ENCODE assay signal across 1 cellular context in genomic region chr7:112572669-112573301, GRCh38.
TF ChIP-seq lines count a peak whose summit lies in the region.

No MANE protein-coding gene starts in this region.

TF ChIP-seq in HEK293, 187 proteins besides CTCF, POLR2A, EP300 and RAD21 (continued from another document):
- peak; percentile 27; the same call in 1 of the 2 replicates for TF ChIP-seq ZNF10 (tag by site-specific recombination; IDR thresholded peaks at IDR 0.05)
- peak; percentile 70; the same call in 1 of the 2 replicates for TF ChIP-seq ZNF248 (tag by site-specific recombination; IDR thresholded peaks at IDR 0.05)
- peak; percentile 11; the same call in 1 of the 2 replicates for TF ChIP-seq OVOL3 (tag by site-specific recombination; IDR thresholded peaks at IDR 0.05)
- TF ChIP-seq ZNF677 (tag by site-specific recombination; IDR thresholded peaks at IDR 0.05): 0 out of 2 replicates have a peak, but pooled peaks have one; percentile 36
- TF ChIP-seq ZNF146 (tag by site-specific recombination; IDR thresholded peaks at IDR 0.05): no peak
- TF ChIP-seq ZSCAN16 (tag by site-specific recombination; IDR thresholded peaks at IDR 0.05): no peak
- no peak for TF ChIP-seq ZNF155 (tag by site-specific recombination; IDR thresholded peaks at IDR 0.05)
- peak; percentile 81 for TF ChIP-seq BCL6B (tag by site-specific recombination; IDR thresholded peaks at IDR 0.05)
- TF ChIP-seq ZNF513 (tag by site-specific recombination; IDR thresholded peaks at IDR 0.05): peak; percentile 57
- TF ChIP-seq ZNF626 (tag by site-specific recombination; IDR thresholded peaks at IDR 0.05): peak; percentile 93
- peak; percentile 80 for TF ChIP-seq PRDM6 (tag by site-specific recombination; IDR thresholded peaks at IDR 0.05)
- TF ChIP-seq ZNF544 (tag by site-specific recombination; IDR thresholded peaks at IDR 0.05): peak; percentile 92
- no peak for TF ChIP-seq KLF16 (tag by site-specific recombination; IDR thresholded peaks at IDR 0.05)
- no peak for TF ChIP-seq ZFP41 (tag by site-specific recombination; IDR thresholded peaks at IDR 0.05; ENCODE audit: borderline replicate concordance)
- TF ChIP-seq ZNF843 (tag by site-specific recombination; IDR thresholded peaks at IDR 0.05): peak; percentile 64
- peak; percentile 65 for TF ChIP-seq FEZF1 (tag by site-specific recombination; IDR thresholded peaks at IDR 0.05)
- no peak for TF ChIP-seq ZNF362 (tag by site-specific recombination; IDR thresholded peaks at IDR 0.05)
- TF ChIP-seq ZNF529 (tag by site-specific recombination; IDR thresholded peaks at IDR 0.05; ENCODE audit: insufficient replicate concordance): peak; percentile 65
- peak; percentile 34; the same call in 1 of the 2 replicates for TF ChIP-seq KLF8 (tag by site-specific recombination; IDR thresholded peaks at IDR 0.05)
- no peak for TF ChIP-seq SCRT1 (tag by site-specific recombination; IDR thresholded peaks at IDR 0.05; ENCODE audit: borderline replicate concordance)
